ENCODE assay signal across 37 cellular contexts in the genomic region with DNA sequence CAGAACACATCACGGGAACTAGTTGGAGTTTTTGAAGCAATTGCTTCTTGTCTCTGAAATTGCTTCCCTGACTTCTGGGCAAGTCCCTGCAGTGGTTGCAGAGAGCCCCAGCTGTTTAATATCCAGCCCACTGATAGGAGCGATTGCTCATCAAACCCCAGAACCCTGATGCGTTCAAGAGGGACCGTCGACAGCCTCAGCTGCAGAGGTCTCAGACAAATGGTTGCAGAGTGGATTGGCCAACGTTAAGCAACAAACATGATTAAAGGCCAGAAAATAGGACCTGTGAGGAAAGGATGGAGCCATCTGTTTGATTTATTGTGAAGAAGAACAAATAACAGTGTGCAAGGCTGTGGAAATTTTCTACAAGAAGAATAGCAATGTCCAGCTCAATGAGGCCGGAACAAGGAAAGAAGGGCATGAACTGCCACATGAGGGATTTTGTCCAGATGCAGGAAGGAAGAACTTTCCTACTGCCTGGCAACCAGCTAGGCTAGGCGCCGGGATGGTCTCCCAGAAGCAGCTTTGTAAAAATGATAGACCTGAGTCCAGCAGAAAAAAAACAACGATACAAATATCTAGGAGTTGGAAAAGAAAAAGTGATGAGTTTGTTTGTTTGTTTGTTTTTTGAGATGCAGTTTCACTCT.
"Had no signal": no experiment of that assay in that cellular context is flagged by ENCODE, and none has a peak within 500 bp of the region (broad histone marks: within the 10 kb centered on the region; RNA-seq: fewer than 3 reads in every experiment).

No MANE protein-coding gene starts in this region.

- H3K4me1 Mint-ChIP-seq: activated B cell treated with CpG ODN at 0.5 μM for 24 hours; activated naive CD8-positive, alpha-beta T cell treated with anti-CD3 and anti-CD28 coated beads, Interleukin-2, amount 50 U/mL, for 24 hours had no signal

- H3K27ac Mint-ChIP-seq: activated B cell treated with CpG ODN at 0.5 μM for 24 hours; activated CD4-positive, alpha-beta memory T cell treated with anti-CD3 and anti-CD28 coated beads for 36 hours; activated naive CD4-positive, alpha-beta T cell treated with anti-CD3 and anti-CD28 coated beads for 36 hours; activated naive CD4-positive, alpha-beta T cell treated with anti-CD3 and anti-CD28 coated beads, Interleukin-2, amount 50 U/mL, for 72 hours; activated naive CD8-positive, alpha-beta T cell treated with anti-CD3 and anti-CD28 coated beads, Interleukin-2, amount 50 U/mL, for 24 hours; activated T-helper 1 cell treated with anti-CD3 and anti-CD28 coated beads, Interleukin-12 subunit alpha, Interleukin-12 subunit beta, Interleukin-2, Interleukin-4 antibody, amounts not matched to agents 30 ng/mL and 10 ng/mL and 1 ng/mL, durations not matched to agents 14 hours and 24 hours and 36 hours; brain had no signal

- H3K9me3 Mint-ChIP-seq: activated T-cell treated with anti-CD3 and anti-CD28 coated beads, Interleukin-2, amount 50 U/mL, for 4 hours had no signal

- DNase-seq: activated B cell treated with CpG ODN at 0.5 μM for 24 hours; activated CD4-positive, alpha-beta memory T cell treated with anti-CD3 and anti-CD28 coated beads for 36 hours; activated CD4-positive, alpha-beta T cell treated with anti-CD3 and anti-CD28 coated beads for 4 hours; activated CD4-positive, alpha-beta T cell treated with anti-CD3 and anti-CD28 coated beads, Interleukin-2, amount 50 U/mL, for 1 hour; activated CD4-positive, CD25-positive, alpha-beta regulatory T cell treated with anti-CD3 and anti-CD28 coated beads, Interleukin-2, amount 50 U/mL, for 72 hours; activated CD8-positive, alpha-beta memory T cell treated with anti-CD3 and anti-CD28 coated beads, Interleukin-2, amount 50 U/mL, for 4 hours; activated gamma-delta T cell treated with Interleukin-2 at 50 U/mL for 16 hours; activated naive CD4-positive, alpha-beta T cell treated with anti-CD3 and anti-CD28 coated beads for 36 hours; activated naive CD8-positive, alpha-beta T cell treated with anti-CD3 and anti-CD28 coated beads, Interleukin-2, amount 50 U/mL, for 24 hours; activated T-cell treated with anti-CD3 and anti-CD28 coated beads for 4 hours; activated T-cell treated with anti-CD3 and anti-CD28 coated beads, Interleukin-2, amount 50 U/mL, for 4 hours; anterior cingulate cortex; MM.1S; MV-4-11; NCI-H1092; NCI-H1436 treated with DMSO at 0.1 percent for 48 hours; NCI-H187; NCI-H2029 treated with DMSO at 0.1 percent for 48 hours; NCI-H2107; NCI-H2171; NCI-H510A; NCI-H526; NCI-H748 treated with DMSO at 0.1 percent for 48 hours; NK-92 treated with Interleukin-12 subunit alpha and Interleukin-12 subunit beta, amount 100 ng/mL, for 24 hours; PC-9; Right ventricle myocardium superior; SW 1271; T-helper 1 cell; T-helper 2 cell; T-helper 9 cell had no signal

- H3K4me3 ChIP-seq: PC-9 had no signal

- ATAC-seq: activated naive CD4-positive, alpha-beta T cell treated with anti-CD3 and anti-CD28 coated beads, Interleukin-2, amount 50 U/mL, for 72 hours; activated naive CD8-positive, alpha-beta T cell treated with anti-CD3 and anti-CD28 coated beads, Interleukin-2, amount 50 U/mL, for 24 hours; activated T-cell treated with anti-CD3 and anti-CD28 coated beads, Interleukin-2, amount 50 U/mL, for 4 hours had no signal

- H3K27me3 Mint-ChIP-seq: activated B cell treated with CpG ODN at 0.5 μM for 24 hours; activated CD4-positive, alpha-beta memory T cell treated with anti-CD3 and anti-CD28 coated beads for 36 hours; activated naive CD8-positive, alpha-beta T cell treated with anti-CD3 and anti-CD28 coated beads, Interleukin-2, amount 50 U/mL, for 24 hours had no signal

- H3K27ac ChIP-seq: KMS-11, PC-9, RWPE1, VCaP had no signal

- H3K4me3 Mint-ChIP-seq: activated B cell treated with CpG ODN at 0.5 μM for 24 hours; activated CD4-positive, alpha-beta memory T cell treated with anti-CD3 and anti-CD28 coated beads for 36 hours; activated naive CD4-positive, alpha-beta T cell treated with anti-CD3 and anti-CD28 coated beads for 36 hours; activated naive CD8-positive, alpha-beta T cell treated with anti-CD3 and anti-CD28 coated beads, Interleukin-2, amount 50 U/mL, for 24 hours; activated T-cell treated with anti-CD3 and anti-CD28 coated beads, Interleukin-2, amount 50 U/mL, for 4 hours; activated T-helper 1 cell treated with anti-CD3 and anti-CD28 coated beads, Interleukin-12 subunit alpha, Interleukin-12 subunit beta, Interleukin-2, Interleukin-4 antibody, amounts not matched to agents 30 ng/mL and 10 ng/mL and 1 ng/mL, durations not matched to agents 14 hours and 24 hours and 36 hours; brain had no signal

- FAIRE-seq: RCC 7860 had no signal

- H3K36me3 Mint-ChIP-seq: activated CD4-positive, alpha-beta memory T cell treated with anti-CD3 and anti-CD28 coated beads for 36 hours; brain had no signal
